29 cellular contexts compared by ENCODE assay signal in genomic region chr3:51830986-51831385, GRCh38. TPM values are rescaled to one million over a fixed set of nuclear protein-coding genes. Genes with fewer than 3 reads are reported as not detected.
"Had no signal": no experiment of that assay in that cellular context is flagged by ENCODE, and none has a peak within 500 bp of the region (broad histone marks: within the 10 kb centered on the region; RNA-seq: fewer than 3 reads in every experiment).

No MANE protein-coding gene starts in this region.

- ATAC-seq: gastroesophageal sphincter, left cardiac atrium, psoas muscle, sciatic nerve had no signal

- H3K4me3 ChIP-seq: esophagus muscularis mucosa, gastroesophageal sphincter, hepatocyte, left ventricle myocardium inferior, psoas muscle, spleen, tibial artery, upper lobe of left lung, uterus had no signal

- DNase-seq: effector memory CD4-positive, alpha-beta T cell; kidney; left cardiac atrium; left ventricle myocardium inferior; mesendoderm; naive B cell; psoas muscle; retina; spleen; stimulated activated CD4-positive, alpha-beta T cell treated with anti-CD3 and anti-CD28 coated beads, Interleukin-15, amount 100 ng/mL, for 24 hours; stimulated activated CD4-positive, alpha-beta T cell treated with anti-CD3 and anti-CD28 coated beads, Interleukin-1b, Interleukin-23, amount 100 ng/mL, for 48 hours; stimulated activated CD4-positive, alpha-beta T cell treated with anti-CD3 and anti-CD28 coated beads, Interleukin-4, amount 100 ng/mL, for 24 hours; tibial artery; uterus had no signal

- H3K36me3 Mint-ChIP-seq: stimulated activated memory B cell treated with anti-CD40 and anti-IgM and Interleukin-4, amounts not matched to agents 10 μg/mL and 1 μg/mL and 100 μg/mL, for 72 hours had no signal

- H3K4me1 Mint-ChIP-seq: naive B cell; nephron; stimulated activated memory B cell treated with anti-CD40 and anti-IgM and Interleukin-4, amounts not matched to agents 10 μg/mL and 1 μg/mL and 100 μg/mL, for 72 hours had no signal

- H2AFZ ChIP-seq: hepatocyte, parathyroid adenoma had no signal

- H3K4me2 ChIP-seq: hepatocyte had no signal

- H3K4me1 ChIP-seq: esophagus muscularis mucosa, gastroesophageal sphincter, left ventricle myocardium inferior, parathyroid adenoma, psoas muscle, spleen, tibial artery, upper lobe of left lung, uterus had no signal

- H3K36me3 ChIP-seq: esophagus muscularis mucosa, gastroesophageal sphincter, left ventricle myocardium inferior, spleen, tibial artery, upper lobe of left lung, uterus had no signal

- H3K27me3 ChIP-seq: esophagus muscularis mucosa, hepatocyte, tibial artery, upper lobe of left lung, uterus had no signal

- H3K79me2 ChIP-seq: hepatocyte, parathyroid adenoma had no signal

- H3K27ac Mint-ChIP-seq: naive B cell; nephron; stimulated activated memory B cell treated with anti-CD40 and anti-IgM and Interleukin-4, amounts not matched to agents 10 μg/mL and 1 μg/mL and 100 μg/mL, for 72 hours; stimulated activated naive CD8-positive, alpha-beta T cell treated with anti-CD3 and anti-CD28 coated beads, Interleukin-15, Interleukin-2, amounts not matched to agents 100 ng/mL and 50 ng/mL, for 24 hours had no signal

- H3K27ac ChIP-seq: epithelial cell of prostate, esophagus muscularis mucosa, gastroesophageal sphincter, hepatocyte, left ventricle myocardium inferior, parathyroid adenoma, psoas muscle, spleen, tibial artery, upper lobe of left lung, uterus had no signal

- H3K4me3 Mint-ChIP-seq: nephron; stimulated activated memory B cell treated with anti-CD40 and anti-IgM and Interleukin-4, amounts not matched to agents 10 μg/mL and 1 μg/mL and 100 μg/mL, for 72 hours; stimulated activated naive CD8-positive, alpha-beta T cell treated with anti-CD3 and anti-CD28 coated beads, Interleukin-15, Interleukin-2, amounts not matched to agents 100 ng/mL and 50 ng/mL, for 24 hours had no signal

RNA-seq across cellular contexts. Expression of gene IQCF2, which starts 30.4 kb away (rescaled TPM):
- total RNA-seq: esophagus muscularis mucosa, fibroblast of villous mesenchyme, gastroesophageal sphincter, hepatocyte, kidney, left cardiac atrium, left ventricle myocardium inferior, lung microvascular endothelial cell, omental fat pad, psoas muscle, sciatic nerve, skeletal muscle tissue, spleen, temporal lobe, upper lobe of left lung, uterus had no signal
- polyA plus RNA-seq: hepatocyte, psoas muscle, spleen had no signal

RNA-seq across cellular contexts. Expression of gene IQCF5, which starts 44.4 kb away (rescaled TPM):
- total RNA-seq: esophagus muscularis mucosa, fibroblast of villous mesenchyme, gastroesophageal sphincter, hepatocyte, kidney, left cardiac atrium, left ventricle myocardium inferior, lung microvascular endothelial cell, omental fat pad, psoas muscle, sciatic nerve, skeletal muscle tissue, spleen, temporal lobe, upper lobe of left lung, uterus had no signal
- polyA plus RNA-seq: hepatocyte, psoas muscle, spleen had no signal

RNA-seq across cellular contexts. Expression of gene IQCF6, which starts 51.9 kb away (rescaled TPM):
- total RNA-seq: esophagus muscularis mucosa, fibroblast of villous mesenchyme, gastroesophageal sphincter, hepatocyte, kidney, left cardiac atrium, left ventricle myocardium inferior, lung microvascular endothelial cell, omental fat pad, psoas muscle, sciatic nerve, skeletal muscle tissue, spleen, temporal lobe, upper lobe of left lung, uterus had no signal
- polyA plus RNA-seq: hepatocyte, psoas muscle, spleen had no signal
